Comparison of ENCODE assay signal across 11 cellular contexts in genomic region chr15:83926116-83926515, GRCh38.
"Had no signal": no experiment of that assay in that cellular context is flagged by ENCODE, and none has a peak within 500 bp of the region (broad histone marks: within the 10 kb centered on the region; RNA-seq: fewer than 3 reads in every experiment).

No MANE protein-coding gene starts in this region.

- H3K9me3 ChIP-seq: heart left ventricle, right lobe of liver had no signal

- DNase-seq: activated CD4-positive, alpha-beta T cell treated with anti-CD3 and anti-CD28 coated beads, Interleukin-2, amount 50 U/mL, for 48 hours; activated naive CD4-positive, alpha-beta T cell treated with anti-CD3 and anti-CD28 coated beads, Interleukin-2, amount 10 ng/mL, durations not matched to agents 7 days and 5 days; cortex of kidney; effector CD4-positive, alpha-beta T cell; foreskin melanocyte; heart left ventricle; midbrain; right lobe of liver; stimulated activated naive CD8-positive, alpha-beta T cell treated with anti-CD3 and anti-CD28 coated beads, Interleukin-15, Interleukin-2, amounts not matched to agents 100 U/mL and 50 U/mL, for 24 hours; T1000 had no signal

- H3K27me3 ChIP-seq: heart left ventricle, right lobe of liver had no signal

- H3K27ac ChIP-seq: heart left ventricle, right lobe of liver had no signal

- H3K4me3 ChIP-seq: heart left ventricle, lung, right lobe of liver had no signal

- ATAC-seq: heart left ventricle; right lobe of liver; stimulated activated naive CD8-positive, alpha-beta T cell treated with anti-CD3 and anti-CD28 coated beads, Interleukin-15, Interleukin-2, amounts not matched to agents 100 U/mL and 50 U/mL, for 24 hours had no signal
